ENCODE assay signal across 8 cellular contexts in genomic region chr19:18438331-18439024, GRCh38. TPM values are rescaled to one million over a fixed set of nuclear protein-coding genes. Genes with fewer than 3 reads are reported as not detected.
A peak's percentile ranks its signal among the peaks of the same experiment; 100 is the strongest.
DNase-seq lines count a peak whose midpoint lies in the region; ATAC-seq, FAIRE-seq and TF ChIP-seq lines count a peak whose summit lies in the region.

No MANE protein-coding gene starts in this region.

- H3K27me3 Mint-ChIP-seq in activated CD8-positive, alpha-beta T cell treated with anti-CD3 and anti-CD28 coated beads, Interleukin-2, amount 10 ng/mL, durations not matched to agents 7 days and 5 days (ENCODE audit: low read depth): peaks cover 3% of the 10 kb centered on the region
- H3K27me3 Mint-ChIP-seq in activated CD8-positive, alpha-beta T cell treated with anti-CD3 and anti-CD28 coated beads for 36 hours: no peaks in the 10 kb centered on the region
- no peaks in the 10 kb centered on the region for H3K27me3 Mint-ChIP-seq in chondrocyte (ENCODE audit: low read depth)

- no peak for ATAC-seq in activated CD8-positive, alpha-beta T cell treated with anti-CD3 and anti-CD28 coated beads, Interleukin-2, amount 10 ng/mL, durations not matched to agents 7 days and 5 days
- no peak for ATAC-seq in activated CD8-positive, alpha-beta T cell treated with anti-CD3 and anti-CD28 coated beads for 36 hours
- peak; percentile 40 for ATAC-seq in HepG2
- no peak for ATAC-seq in HG03045 (IDR thresholded peaks at IDR 0.05; ENCODE audit: unreplicated experiment)
- ATAC-seq in GM21528 (IDR thresholded peaks at IDR 0.05; ENCODE audit: low FRiP score, unreplicated experiment): no peak

- H3K9me3 Mint-ChIP-seq in activated CD8-positive, alpha-beta T cell treated with anti-CD3 and anti-CD28 coated beads, Interleukin-2, amount 10 ng/mL, durations not matched to agents 7 days and 5 days (ENCODE audit: insufficient read depth): peaks cover 4% of the 10 kb centered on the region
- peaks cover 3% of the 10 kb centered on the region for H3K9me3 Mint-ChIP-seq in activated CD8-positive, alpha-beta T cell treated with anti-CD3 and anti-CD28 coated beads for 36 hours
- no peaks in the 10 kb centered on the region for H3K9me3 Mint-ChIP-seq in chondrocyte (ENCODE audit: low read depth)

- no peaks in the 10 kb centered on the region for H3K79me2 ChIP-seq in HepG2 (ENCODE audit: insufficient read depth, low read length)

- BruUV-seq in HepG2 (replicated peaks; lab: Mats Ljungman, UMichigan): no TSS peak

- WGBS in HepG2 (ENCODE audit: low lambda C conversion rate): 2% methylated on average over 7 of the region's 24 CpGs

- CTCF ChIA-PET in activated CD8-positive, alpha-beta T cell treated with anti-CD3 and anti-CD28 coated beads, Interleukin-2, amount 10 ng/mL, durations not matched to agents 7 days and 5 days (lab: Charles Lee): interaction anchor here (1.0 to 2.5 kb wide), 4 partner anchors 13 to 81 kb away, joined by 3 to 8 read pairs (median 4); no protein-coding TSS in a partner anchor
- CTCF ChIA-PET in activated CD8-positive, alpha-beta T cell treated with anti-CD3 and anti-CD28 coated beads for 36 hours (lab: Charles Lee): interaction anchor here (1.1 to 3.4 kb wide), 2 partner anchors 12 to 17 kb away, joined by 3 to 23 read pairs; no protein-coding TSS in a partner anchor
- CTCF ChIA-PET in HepG2 (lab: Yijun Ruan, JAX; ENCODE audit: low intra/inter-chr PET ratio, low total read pairs): no interaction called here

- H3K36me3 ChIP-seq in HepG2 (replicated peaks in 1 of 2; ENCODE audit: control insufficient read depth in 1 of 2, insufficient read depth in 2 of 2, low read length in 2 of 2): peaks cover under 1 to 2% of the 10 kb centered on the region in 2 experiments; a peak in 1 of 5 replicates

- TF ChIP-seq CTCF in activated CD8-positive, alpha-beta T cell treated with anti-CD3 and anti-CD28 coated beads for 36 hours (IDR thresholded peaks at IDR 0.05): no peak
- peak; percentile 7 for TF ChIP-seq CTCF in chondrocyte (IDR thresholded peaks at IDR 0.05)
- TF ChIP-seq CTCF in HepG2 (CRISPR knock-in tag; IDR thresholded peaks at IDR 0.05): peak; percentile 53

- TF ChIP-seq EP300 in HepG2 (IDR thresholded peaks at IDR 0.05; ENCODE audit: low read depth in 2 of 2, low read length in 2 of 2) (no peak), HepG2 (CRISPR knock-in tag; IDR thresholded peaks at IDR 0.05; ENCODE audit: borderline replicate concordance) (no peak)

- H3K4me3 Mint-ChIP-seq in activated CD8-positive, alpha-beta T cell treated with anti-CD3 and anti-CD28 coated beads, Interleukin-2, amount 10 ng/mL, durations not matched to agents 7 days and 5 days: peak overlapping the region; percentile 2
- no peak overlapping the region for H3K4me3 Mint-ChIP-seq in activated CD8-positive, alpha-beta T cell treated with anti-CD3 and anti-CD28 coated beads for 36 hours
- peak overlapping the region; percentile 75 for H3K4me3 Mint-ChIP-seq in chondrocyte (ENCODE audit: unreplicated experiment)

- peaks cover 45% of the 10 kb centered on the region for H3K4me1 ChIP-seq in HepG2 (ENCODE audit: insufficient read depth, low read length)

- peaks cover 43% of the 10 kb centered on the region for H3K4me1 Mint-ChIP-seq in activated CD8-positive, alpha-beta T cell treated with anti-CD3 and anti-CD28 coated beads, Interleukin-2, amount 10 ng/mL, durations not matched to agents 7 days and 5 days (ENCODE audit: low read depth)
- H3K4me1 Mint-ChIP-seq in activated CD8-positive, alpha-beta T cell treated with anti-CD3 and anti-CD28 coated beads for 36 hours (ENCODE audit: low read depth): peaks cover 30% of the 10 kb centered on the region
- H3K4me1 Mint-ChIP-seq in chondrocyte (ENCODE audit: low read depth): peaks cover 43% of the 10 kb centered on the region

- H3K27ac ChIP-seq in HepG2 (ENCODE audit: extremely low read length, insufficient read depth, low read length): peak overlapping the region; percentile 29

- FAIRE-seq in HepG2 (lab: Jason Lieb, UNC): no peak

- peak overlapping the region; percentile 29 to 75 (median 72) for H3K4me3 ChIP-seq in HepG2 (replicated peaks in 1 of 3; ENCODE audit: insufficient read depth in 1 of 3, low read depth in 2 of 3, low read length in 3 of 3)

- no peaks in the 10 kb centered on the region for H3K27me3 ChIP-seq in HepG2 (ENCODE audit: control insufficient read depth in 1 of 2, insufficient read depth in 2 of 2, low read length in 2 of 2)

- peaks cover 29% of the 10 kb centered on the region for H3K36me3 Mint-ChIP-seq in activated CD8-positive, alpha-beta T cell treated with anti-CD3 and anti-CD28 coated beads, Interleukin-2, amount 10 ng/mL, durations not matched to agents 7 days and 5 days (ENCODE audit: low read depth)
- H3K36me3 Mint-ChIP-seq in activated CD8-positive, alpha-beta T cell treated with anti-CD3 and anti-CD28 coated beads for 36 hours (ENCODE audit: low read depth): peaks cover 24% of the 10 kb centered on the region
- H3K36me3 Mint-ChIP-seq in chondrocyte (ENCODE audit: low read depth): peaks cover 2% of the 10 kb centered on the region

- H3K27ac Mint-ChIP-seq in activated CD8-positive, alpha-beta T cell treated with anti-CD3 and anti-CD28 coated beads, Interleukin-2, amount 10 ng/mL, durations not matched to agents 7 days and 5 days: no peak overlapping the region
- no peak overlapping the region for H3K27ac Mint-ChIP-seq in activated CD8-positive, alpha-beta T cell treated with anti-CD3 and anti-CD28 coated beads for 36 hours
- H3K27ac Mint-ChIP-seq in chondrocyte (ENCODE audit: unreplicated experiment): peak overlapping the region; percentile 90

- DNase-seq in activated CD8-positive, alpha-beta T cell treated with anti-CD3 and anti-CD28 coated beads, Interleukin-2, amount 10 ng/mL, durations not matched to agents 7 days and 5 days: no peak
- DNase-seq in activated CD8-positive, alpha-beta T cell treated with anti-CD3 and anti-CD28 coated beads for 36 hours: no peak
- DNase-seq in chondrocyte (ENCODE audit: low spot score) (no peak), HepG2 (ENCODE audit: low spot score) (peak; percentile 63), ureter (ENCODE audit: low spot score) (peak; percentile 79), mesenteric fat pad (ENCODE audit: low spot score) (no peak)

- no peak overlapping the region for H2AFZ ChIP-seq in HepG2 (ENCODE audit: low read length)

- no peak for TF ChIP-seq RAD21 in HepG2 (CRISPR knock-in tag; IDR thresholded peaks at IDR 0.05)

- no peak for TF ChIP-seq POLR2A in HepG2 (IDR thresholded peaks at IDR 0.05; ENCODE audit: insufficient read depth in 1 of 2, low read depth in 2 of 2, low read length in 2 of 2)

- H3K9me3 ChIP-seq in HepG2 (ENCODE audit: low read length): no peaks in the 10 kb centered on the region

- H4K20me1 ChIP-seq in HepG2 (ENCODE audit: insufficient read depth, low read length): peaks cover 9% of the 10 kb centered on the region; the same call in 1 of the 2 replicates

- intact Hi-C loops in activated CD8-positive, alpha-beta T cell treated with anti-CD3 and anti-CD28 coated beads for 36 hours (cut with micrococcal nuclease): no loop called here
- intact Hi-C loops in HepG2 (cut with micrococcal nuclease; ENCODE audit: unreplicated experiment): no loop called here

- in situ Hi-C loops in HepG2 (cut with HindIII; ENCODE audit: extremely low pct_ligation_motif_present, low pct_unique_long_range_greater_than_20kb): no loop called here

- H3K9ac ChIP-seq in HepG2 (ENCODE audit: insufficient read depth, low read depth, low read length): peak overlapping the region; percentile 64

- POLR2A ChIA-PET in activated CD8-positive, alpha-beta T cell treated with anti-CD3 and anti-CD28 coated beads, Interleukin-2, amount 10 ng/mL, durations not matched to agents 7 days and 5 days (lab: Charles Lee): interaction anchor here (0.6 kb wide), 1 partner anchor 197 kb away, joined by 3 read pairs; no protein-coding TSS in a partner anchor
- POLR2A ChIA-PET in activated CD8-positive, alpha-beta T cell treated with anti-CD3 and anti-CD28 coated beads for 36 hours (lab: Charles Lee): interaction anchor here (1.1 kb wide), 1 partner anchor 22 kb away, joined by 3 read pairs; no protein-coding TSS in a partner anchor
- POLR2A ChIA-PET in HepG2 (lab: Yijun Ruan, JAX): interaction anchor here (0.8 to 1.6 kb wide), 2 partner anchors 18 to 23 kb away, joined by 3 to 4 read pairs; no protein-coding TSS in a partner anchor

- H3K4me2 ChIP-seq in HepG2 (ENCODE audit: low read depth, low read length): peak overlapping the region; percentile 95

RNA-seq across cellular contexts. Expression of gene ISYNA1, which starts 0.5 kb away (rescaled TPM):
- total RNA-seq in activated CD8-positive, alpha-beta T cell treated with anti-CD3 and anti-CD28 coated beads, Interleukin-2, amount 10 ng/mL, durations not matched to agents 7 days and 5 days: 10 to 100 TPM; 26.7 to 33.5 TPM
- 10 to 100 TPM; 48.6 to 54.9 TPM for total RNA-seq in activated CD8-positive, alpha-beta T cell treated with anti-CD3 and anti-CD28 coated beads for 36 hours
- total RNA-seq in chondrocyte: 56.5 to 213 TPM (median 208 TPM) in 3 replicates
- 29.4 and 48.5 TPM in 2 replicates for total RNA-seq in HepG2 (2016; rRNA removed; fragmentation: Illumina TruSeq; extraction: Trizol)
- total RNA-seq in HepG2 (2016; cell fraction: cytosol; rRNA removed; fragmentation: Illumina TruSeq; extraction: Trizol; ENCODE audit: low read depth): 8.4 and 10.1 TPM in 2 replicates
- 29.3 and 46.4 TPM in 2 replicates for total RNA-seq in HepG2 (2016; cell fraction: insoluble cytoplasmic fraction; rRNA removed; fragmentation: Illumina TruSeq; extraction: Trizol)
- 16.0 and 18.7 TPM in 2 replicates for total RNA-seq in HepG2 (2016; cell fraction: membrane; rRNA removed; fragmentation: Illumina TruSeq; extraction: Trizol)
- 33.6 and 37.4 TPM in 2 replicates for total RNA-seq in HepG2 (2016; cell fraction: nucleus; rRNA removed; fragmentation: Illumina TruSeq; extraction: Trizol)
- 29.6 and 36.5 TPM in 2 replicates for polyA plus RNA-seq in HepG2 (2011; rRNA removed)
- 14.0 and 25.3 TPM in 2 replicates for polyA plus RNA-seq in HepG2 (2011; cell fraction: cytosol; rRNA removed)
- 246 and 367 TPM in 2 replicates for polyA plus RNA-seq in HepG2 (2011; cell fraction: nucleus; rRNA removed)
- 32.5 and 49.8 TPM in 2 replicates for polyA plus RNA-seq in HepG2 (2012)
- 16.0 and 16.5 TPM in 2 replicates for polyA plus RNA-seq in HepG2 (2016; cell fraction: cytosol; fragmentation: Illumina TruSeq; extraction: Trizol; ENCODE audit: low read depth)
- 44.6 and 57.4 TPM in 2 replicates for polyA plus RNA-seq in HepG2 (2016; cell fraction: insoluble cytoplasmic fraction; fragmentation: Illumina TruSeq; extraction: Trizol; ENCODE audit: low read depth)
- polyA plus RNA-seq in HepG2 (2016; cell fraction: membrane; fragmentation: Illumina TruSeq; extraction: Trizol; ENCODE audit: low read depth): 18.1 and 22.4 TPM in 2 replicates
- 103 and 119 TPM in 2 replicates for polyA plus RNA-seq in HepG2 (2016; cell fraction: nucleus; fragmentation: Illumina TruSeq; extraction: Trizol; ENCODE audit: insufficient read depth, low read depth)
- polyA minus RNA-seq in HepG2 (2011; rRNA and poly(A)+ RNA removed; ENCODE audit: low replicate concordance): 1.3 and 50.2 TPM in 2 replicates
- polyA minus RNA-seq in HepG2 (2011; cell fraction: cytosol; rRNA and poly(A)+ RNA removed): 20.4 and 29.0 TPM in 2 replicates
- 13.3 and 14.3 TPM in 2 replicates for polyA minus RNA-seq in HepG2 (2011; cell fraction: nucleus; rRNA and poly(A)+ RNA removed)
- total RNA-seq in ureter: 116 TPM
- total RNA-seq in mesenteric fat pad: 18.3 TPM

RNA-seq across cellular contexts. Expression of gene SSBP4, which starts 19.3 kb away (rescaled TPM):
- total RNA-seq in activated CD8-positive, alpha-beta T cell treated with anti-CD3 and anti-CD28 coated beads, Interleukin-2, amount 10 ng/mL, durations not matched to agents 7 days and 5 days: 100 to 1,000 TPM; 198 to 204 TPM
- 100 to 1,000 TPM in 1 of 2 experiments, 10 to 100 TPM in 1; 98.2 to 102 TPM for total RNA-seq in activated CD8-positive, alpha-beta T cell treated with anti-CD3 and anti-CD28 coated beads for 36 hours
- 54.8 to 72.3 TPM (median 56.3 TPM) in 3 replicates for total RNA-seq in chondrocyte
- 19.3 and 39.5 TPM in 2 replicates for total RNA-seq in HepG2 (2016; rRNA removed; fragmentation: Illumina TruSeq; extraction: Trizol)
- total RNA-seq in HepG2 (2016; cell fraction: cytosol; rRNA removed; fragmentation: Illumina TruSeq; extraction: Trizol; ENCODE audit: low read depth): 95.2 and 104 TPM in 2 replicates
- 14.4 and 39.0 TPM in 2 replicates for total RNA-seq in HepG2 (2016; cell fraction: insoluble cytoplasmic fraction; rRNA removed; fragmentation: Illumina TruSeq; extraction: Trizol)
- total RNA-seq in HepG2 (2016; cell fraction: membrane; rRNA removed; fragmentation: Illumina TruSeq; extraction: Trizol): 103 and 124 TPM in 2 replicates
- 26.9 and 35.1 TPM in 2 replicates for total RNA-seq in HepG2 (2016; cell fraction: nucleus; rRNA removed; fragmentation: Illumina TruSeq; extraction: Trizol)
- polyA plus RNA-seq in HepG2 (2011; rRNA removed): 20.8 and 33.4 TPM in 2 replicates
- 11.6 and 28.6 TPM in 2 replicates for polyA plus RNA-seq in HepG2 (2011; cell fraction: cytosol; rRNA removed)
- polyA plus RNA-seq in HepG2 (2011; cell fraction: nucleus; rRNA removed): 200 and 290 TPM in 2 replicates
- 18.2 and 31.6 TPM in 2 replicates for polyA plus RNA-seq in HepG2 (2012)
- 133 and 147 TPM in 2 replicates for polyA plus RNA-seq in HepG2 (2016; cell fraction: cytosol; fragmentation: Illumina TruSeq; extraction: Trizol; ENCODE audit: low read depth)
- 34.3 and 41.3 TPM in 2 replicates for polyA plus RNA-seq in HepG2 (2016; cell fraction: insoluble cytoplasmic fraction; fragmentation: Illumina TruSeq; extraction: Trizol; ENCODE audit: low read depth)
- polyA plus RNA-seq in HepG2 (2016; cell fraction: membrane; fragmentation: Illumina TruSeq; extraction: Trizol; ENCODE audit: low read depth): 147 and 152 TPM in 2 replicates
- 117 and 122 TPM in 2 replicates for polyA plus RNA-seq in HepG2 (2016; cell fraction: nucleus; fragmentation: Illumina TruSeq; extraction: Trizol; ENCODE audit: insufficient read depth, low read depth)
- polyA minus RNA-seq in HepG2 (2011; rRNA and poly(A)+ RNA removed; ENCODE audit: low replicate concordance): 10.3 and 12.3 TPM in 2 replicates
- polyA minus RNA-seq in HepG2 (2011; cell fraction: cytosol; rRNA and poly(A)+ RNA removed): 12.0 and 13.9 TPM in 2 replicates
- polyA minus RNA-seq in HepG2 (2011; cell fraction: nucleus; rRNA and poly(A)+ RNA removed): 20.1 and 21.6 TPM in 2 replicates
- total RNA-seq in ureter: 74.7 TPM
- total RNA-seq in mesenteric fat pad: 63.3 TPM

RNA-seq across cellular contexts. Expression of gene LRRC25, which starts 41.1 kb away (rescaled TPM):
- under 1 TPM; 0.53 to 0.68 TPM for total RNA-seq in activated CD8-positive, alpha-beta T cell treated with anti-CD3 and anti-CD28 coated beads, Interleukin-2, amount 10 ng/mL, durations not matched to agents 7 days and 5 days
- not detected for total RNA-seq in activated CD8-positive, alpha-beta T cell treated with anti-CD3 and anti-CD28 coated beads for 36 hours
- not detected in 3 replicates for total RNA-seq in chondrocyte
- total RNA-seq in HepG2 (2016; rRNA removed; fragmentation: Illumina TruSeq; extraction: Trizol): 0.13 TPM in 1 of 2 replicates, not detected in the other
- 0.20 TPM in 1 of 2 replicates, not detected in the other for total RNA-seq in HepG2 (2016; cell fraction: cytosol; rRNA removed; fragmentation: Illumina TruSeq; extraction: Trizol; ENCODE audit: low read depth)
- total RNA-seq in HepG2 (2016; cell fraction: insoluble cytoplasmic fraction; rRNA removed; fragmentation: Illumina TruSeq; extraction: Trizol): 0.11 TPM in 1 of 2 replicates, not detected in the other
- 0.17 and 0.19 TPM in 2 replicates for total RNA-seq in HepG2 (2016; cell fraction: membrane; rRNA removed; fragmentation: Illumina TruSeq; extraction: Trizol)
- 0.25 TPM in 1 of 2 replicates, not detected in the other for total RNA-seq in HepG2 (2016; cell fraction: nucleus; rRNA removed; fragmentation: Illumina TruSeq; extraction: Trizol)
- 0.53 and 0.85 TPM in 2 replicates for polyA plus RNA-seq in HepG2 (2011; rRNA removed)
- 0.66 and 0.68 TPM in 2 replicates for polyA plus RNA-seq in HepG2 (2011; cell fraction: cytosol; rRNA removed)
- 0.16 and 0.35 TPM in 2 replicates for polyA plus RNA-seq in HepG2 (2011; cell fraction: nucleus; rRNA removed)
- 0.11 and 0.13 TPM in 2 replicates for polyA plus RNA-seq in HepG2 (2012)
- polyA plus RNA-seq in HepG2 (2016; cell fraction: cytosol; fragmentation: Illumina TruSeq; extraction: Trizol; ENCODE audit: low read depth): 0.05 TPM in 1 of 2 replicates, not detected in the other
- polyA plus RNA-seq in HepG2 (2016; cell fraction: insoluble cytoplasmic fraction; fragmentation: Illumina TruSeq; extraction: Trizol; ENCODE audit: low read depth): 0.12 and 0.15 TPM in 2 replicates
- polyA plus RNA-seq in HepG2 (2016; cell fraction: membrane; fragmentation: Illumina TruSeq; extraction: Trizol; ENCODE audit: low read depth): 0.13 TPM in 1 of 2 replicates, not detected in the other
- polyA plus RNA-seq in HepG2 (2016; cell fraction: nucleus; fragmentation: Illumina TruSeq; extraction: Trizol; ENCODE audit: insufficient read depth, low read depth): not detected in 2 replicates
- polyA minus RNA-seq in HepG2 (2011; rRNA and poly(A)+ RNA removed; ENCODE audit: low replicate concordance): 0.60 TPM in 1 of 2 replicates, not detected in the other
- 0.40 and 0.70 TPM in 2 replicates for polyA minus RNA-seq in HepG2 (2011; cell fraction: cytosol; rRNA and poly(A)+ RNA removed)
- polyA minus RNA-seq in HepG2 (2011; cell fraction: nucleus; rRNA and poly(A)+ RNA removed): 0.25 TPM in 1 of 2 replicates, not detected in the other
- total RNA-seq in ureter: 3.6 TPM
- total RNA-seq in mesenteric fat pad: 19.3 TPM

RNA-seq across cellular contexts. Expression of gene GDF15, which starts 52.5 kb away (rescaled TPM):
- not detected for total RNA-seq in activated CD8-positive, alpha-beta T cell treated with anti-CD3 and anti-CD28 coated beads, Interleukin-2, amount 10 ng/mL, durations not matched to agents 7 days and 5 days
- total RNA-seq in activated CD8-positive, alpha-beta T cell treated with anti-CD3 and anti-CD28 coated beads for 36 hours: not detected
- total RNA-seq in chondrocyte: 6.2 to 149 TPM (median 149 TPM) in 3 replicates
- 43.0 and 146 TPM in 2 replicates for total RNA-seq in HepG2 (2016; rRNA removed; fragmentation: Illumina TruSeq; extraction: Trizol)
- 42.0 and 45.2 TPM in 2 replicates for total RNA-seq in HepG2 (2016; cell fraction: cytosol; rRNA removed; fragmentation: Illumina TruSeq; extraction: Trizol; ENCODE audit: low read depth)
- 37.4 and 148 TPM in 2 replicates for total RNA-seq in HepG2 (2016; cell fraction: insoluble cytoplasmic fraction; rRNA removed; fragmentation: Illumina TruSeq; extraction: Trizol)
- total RNA-seq in HepG2 (2016; cell fraction: membrane; rRNA removed; fragmentation: Illumina TruSeq; extraction: Trizol): 53.4 and 57.4 TPM in 2 replicates
- 112 and 139 TPM in 2 replicates for total RNA-seq in HepG2 (2016; cell fraction: nucleus; rRNA removed; fragmentation: Illumina TruSeq; extraction: Trizol)
- polyA plus RNA-seq in HepG2 (2011; rRNA removed): 422 and 537 TPM in 2 replicates
- 539 and 794 TPM in 2 replicates for polyA plus RNA-seq in HepG2 (2011; cell fraction: cytosol; rRNA removed)
- 1,510 and 1,558 TPM in 2 replicates for polyA plus RNA-seq in HepG2 (2011; cell fraction: nucleus; rRNA removed)
- 229 and 758 TPM in 2 replicates for polyA plus RNA-seq in HepG2 (2012)
- 22.2 and 24.9 TPM in 2 replicates for polyA plus RNA-seq in HepG2 (2016; cell fraction: cytosol; fragmentation: Illumina TruSeq; extraction: Trizol; ENCODE audit: low read depth)
- 49.2 and 57.0 TPM in 2 replicates for polyA plus RNA-seq in HepG2 (2016; cell fraction: insoluble cytoplasmic fraction; fragmentation: Illumina TruSeq; extraction: Trizol; ENCODE audit: low read depth)
- polyA plus RNA-seq in HepG2 (2016; cell fraction: membrane; fragmentation: Illumina TruSeq; extraction: Trizol; ENCODE audit: low read depth): 30.8 and 31.5 TPM in 2 replicates
- 315 and 334 TPM in 2 replicates for polyA plus RNA-seq in HepG2 (2016; cell fraction: nucleus; fragmentation: Illumina TruSeq; extraction: Trizol; ENCODE audit: insufficient read depth, low read depth)
- polyA minus RNA-seq in HepG2 (2011; rRNA and poly(A)+ RNA removed; ENCODE audit: low replicate concordance): 4.5 and 440 TPM in 2 replicates
- polyA minus RNA-seq in HepG2 (2011; cell fraction: cytosol; rRNA and poly(A)+ RNA removed): 366 and 433 TPM in 2 replicates
- 115 and 151 TPM in 2 replicates for polyA minus RNA-seq in HepG2 (2011; cell fraction: nucleus; rRNA and poly(A)+ RNA removed)
- 84.1 TPM for total RNA-seq in ureter
- 5.9 TPM for total RNA-seq in mesenteric fat pad

Comparison
In these comparisons a context has a peak if more than half of its experiments do, and no peak if none do; other contexts are left out.
1. DNase-seq: peak in HepG2 (single experiment) and ureter (single experiment); none in activated CD8-positive, alpha-beta T cell treated with anti-CD3 and anti-CD28 coated beads, Interleukin-2, amount 10 ng/mL, durations not matched to agents 7 days and 5 days (single experiment), activated CD8-positive, alpha-beta T cell treated with anti-CD3 and anti-CD28 coated beads for 36 hours (single experiment), chondrocyte (single experiment) and mesenteric fat pad (single experiment).